Comparison of ENCODE assay signal across 14 cellular contexts in genomic region chr1:168360151-168360550, GRCh38.
DNase-seq lines count a peak whose midpoint lies in the region; ATAC-seq and TF ChIP-seq lines count a peak whose summit lies in the region.
"Had no signal": no experiment of that assay in that cellular context is flagged by ENCODE, and none has a peak within 500 bp of the region (broad histone marks: within the 10 kb centered on the region; RNA-seq: fewer than 3 reads in every experiment).

No MANE protein-coding gene starts in this region.

- H3K4me1 ChIP-seq in mesodermal cell (ENCODE audit: control insufficient read depth, insufficient read depth, low read length, poor library complexity, severe bottlenecking) (peaks cover 11% of the 10 kb centered on the region), adrenal gland (replicated peaks in 1 of 2) (no peaks in the 10 kb centered on the region)

- no peak for TF ChIP-seq CTCF in AG10803 (conservative IDR thresholded peaks at IDR 0.05; ENCODE audit: low read length)
- TF ChIP-seq CTCF in adrenal gland (IDR thresholded peaks at IDR 0.05) = no peak

- no peaks in the 10 kb centered on the region for H3K27me3 ChIP-seq in adrenal gland

- H3K4me3 ChIP-seq in AG10803 (ENCODE audit: low read length) = no peak overlapping the region
- H3K4me3 ChIP-seq in mesodermal cell (ENCODE audit: extremely low read depth, insufficient read depth, low read length, poor library complexity, severe bottlenecking) = no peak overlapping the region
- H3K4me3 ChIP-seq in adrenal gland = no peak overlapping the region
- H3K4me3 ChIP-seq: K562 had no signal

- DNase-seq in AG10803 (ENCODE audit: low read depth) = peak; percentile 25
- DNase-seq in ELF-1 (ENCODE audit: low read depth, low spot score) = peak; percentile 49
- peak; percentile 4 for DNase-seq in activated naive CD8-positive, alpha-beta T cell treated with anti-CD3 and anti-CD28 coated beads for 36 hours
- no peak for DNase-seq in medulla oblongata (ENCODE audit: extremely low spot score)
- no peak for DNase-seq in adrenal gland
- DNase-seq in foreskin melanocyte = no peak
- DNase-seq: activated naive CD4-positive, alpha-beta T cell; head of caudate nucleus; mammary epithelial cell; NCI-H2171 had no signal

- H3K9me3 Mint-ChIP-seq in activated naive CD8-positive, alpha-beta T cell treated with anti-CD3 and anti-CD28 coated beads for 36 hours = peaks cover 1% of the 10 kb centered on the region

- WGBS in mesodermal cell (ENCODE audit: insufficient coverage in 2 of 2), 2 experiments = 83 to 90% methylated on average over 1 of the region's 3 CpGs
- WGBS in adrenal gland, 4 donors = 53 to 66% (median 60%) methylated on average over 3 of the region's 3 CpGs

- H3K9me3 ChIP-seq in mesodermal cell (ENCODE audit: control insufficient read depth, low read length) (no peaks in the 10 kb centered on the region), adrenal gland (replicated peaks in 1 of 3) (no peaks in the 10 kb centered on the region)

- intact Hi-C loops in adrenal gland (cut with DNase I) = no loop called here

- no peak for ATAC-seq in HG03442 (IDR thresholded peaks at IDR 0.05; ENCODE audit: unreplicated experiment)
- ATAC-seq: K562, Panc1 had no signal

- H3K4me3 Mint-ChIP-seq in activated naive CD8-positive, alpha-beta T cell treated with anti-CD3 and anti-CD28 coated beads for 36 hours = no peak overlapping the region

- H3K27me3 Mint-ChIP-seq in activated naive CD8-positive, alpha-beta T cell treated with anti-CD3 and anti-CD28 coated beads for 36 hours = peaks cover 3% of the 10 kb centered on the region

- H3K36me3 ChIP-seq in mesodermal cell (ENCODE audit: control insufficient read depth, insufficient read depth, low read length) (no peaks in the 10 kb centered on the region), adrenal gland (replicated peaks in 1 of 2) (no peaks in the 10 kb centered on the region)

- peak overlapping the region; percentile 77 for H3K27ac ChIP-seq in mesodermal cell (ENCODE audit: low read depth, low read length, severe bottlenecking)
- peak overlapping the region in 1 of 5 donors; percentile 41 for H3K27ac ChIP-seq in adrenal gland

- no peak overlapping the region for H3K27ac Mint-ChIP-seq in activated naive CD8-positive, alpha-beta T cell treated with anti-CD3 and anti-CD28 coated beads for 36 hours

- H3K4me1 Mint-ChIP-seq in activated naive CD8-positive, alpha-beta T cell treated with anti-CD3 and anti-CD28 coated beads for 36 hours = peaks cover 5% of the 10 kb centered on the region

- H3K36me3 Mint-ChIP-seq in activated naive CD8-positive, alpha-beta T cell treated with anti-CD3 and anti-CD28 coated beads for 36 hours = no peaks in the 10 kb centered on the region

- no peak for TF ChIP-seq POLR2A in adrenal gland (IDR thresholded peaks at IDR 0.05)

Comparison
In these comparisons a context has a peak if more than half of its experiments do, and no peak if none do; other contexts are left out.
1. DNase-seq: peak in AG10803 (single experiment), ELF-1 (single experiment) and activated naive CD8-positive, alpha-beta T cell treated with anti-CD3 and anti-CD28 coated beads for 36 hours (single experiment); none in medulla oblongata (single experiment), adrenal gland (0 of 7) and foreskin melanocyte (single experiment).